Comparison of ENCODE assay signal across 19 cellular contexts in genomic region chr4:76342191-76342590, GRCh38. TPM values are rescaled to one million over a fixed set of nuclear protein-coding genes. Genes with fewer than 3 reads are reported as not detected.
DNase-seq lines count a peak whose midpoint lies in the region; ATAC-seq and TF ChIP-seq lines count a peak whose summit lies in the region.
"Had no signal": no experiment of that assay in that cellular context is flagged by ENCODE, and none has a peak within 500 bp of the region (broad histone marks: within the 10 kb centered on the region; RNA-seq: fewer than 3 reads in every experiment).

No MANE protein-coding gene starts in this region.

- TF ChIP-seq EP300 in gastroesophageal sphincter (IDR thresholded peaks at IDR 0.05), result no peak

- no peaks in the 10 kb centered on the region for H3K36me3 ChIP-seq in gastroesophageal sphincter
- H3K36me3 ChIP-seq: MG63 had no signal

- no peak for TF ChIP-seq POLR2A in gastroesophageal sphincter (IDR thresholded peaks at IDR 0.05)

- H3K27ac ChIP-seq in gastroesophageal sphincter, result peak overlapping the region in 3 of 4 donors; percentile 0 to 53 (median 45)
- H3K27ac ChIP-seq: A549 had no signal

- no peak for TF ChIP-seq CTCF in gastroesophageal sphincter (IDR thresholded peaks at IDR 0.05)

- no peaks in the 10 kb centered on the region for H3K27me3 ChIP-seq in gastroesophageal sphincter
- H3K27me3 ChIP-seq: MG63 had no signal

- no peak for ATAC-seq in gastroesophageal sphincter
- ATAC-seq in HG02763 (IDR thresholded peaks at IDR 0.05; ENCODE audit: unreplicated experiment), result no peak
- ATAC-seq: A549, GM23338, HepG2 had no signal

- 17 to 75% methylated on average over 1 of the region's 1 CpG for WGBS in gastroesophageal sphincter (ENCODE audit: low coverage in 1 of 2), 2 donors

- H3K4me3 ChIP-seq in gastroesophageal sphincter, result no peak overlapping the region
- H3K4me3 ChIP-seq: A549, GM23338, MG63 had no signal

- peak; percentile 92 for DNase-seq in DMS79 (lab: John Stamatoyannopoulos, UW)
- peak; percentile 16 for DNase-seq in NCI-H2029 (lab: John Stamatoyannopoulos, UW)
- DNase-seq in myocyte (ENCODE audit: low read depth), result peak; percentile 18
- DNase-seq in NCI-H774 (lab: John Stamatoyannopoulos, UW), result no peak
- no peak for DNase-seq in stimulated activated CD4-positive, alpha-beta T cell treated with anti-CD3 and anti-CD28 coated beads, Interleukin-1b, Interleukin-23, amount 100 ng/mL, for 48 hours
- DNase-seq: AML-193, Caco-2, DND-41, GF-D8, MG63, NCI-H1105 treated with DMSO at 0.1 percent for 48 hours, NCI-H1930, NCI-H446, SHP77 treated with DMSO at 0.1 percent for 48 hours had no signal

- H3K4me1 ChIP-seq in gastroesophageal sphincter, result peaks cover 0 to 25% (median 0%) of the 10 kb centered on the region in 3 donors
- H3K4me1 ChIP-seq: A549 had no signal

- H3K9me3 ChIP-seq in gastroesophageal sphincter, result no peaks in the 10 kb centered on the region
- H3K9me3 ChIP-seq: A549, Caco-2, MG63 had no signal

RNA-seq across cellular contexts. Expression of gene STBD1, which starts 35.7 kb away (rescaled TPM):
- total RNA-seq in gastroesophageal sphincter (10 to 100 TPM; 18.1 to 25.4 (median 22.2) TPM), myocyte (12.5 and 15.8 TPM in 2 replicates)
- 5.7 TPM for polyA plus RNA-seq in myocyte (2012)

Comparison
In these comparisons a context has a peak if more than half of its experiments do, and no peak if none do; other contexts are left out.
1. DNase-seq: peak in DMS79 (single experiment), NCI-H2029 (single experiment) and myocyte (single experiment); none in NCI-H774 (single experiment) and stimulated activated CD4-positive, alpha-beta T cell treated with anti-CD3 and anti-CD28 coated beads, Interleukin-1b, Interleukin-23, amount 100 ng/mL, for 48 hours (single experiment).